In genomic region chrX:136534131-136534530, GRCh38 we compare ENCODE assay signal across 39 cellular contexts. TPM values are rescaled to one million over a fixed set of nuclear protein-coding genes. Genes with fewer than 3 reads are reported as not detected.
"Had no signal": no experiment of that assay in that cellular context is flagged by ENCODE, and none has a peak within 500 bp of the region (broad histone marks: within the 10 kb centered on the region; RNA-seq: fewer than 3 reads in every experiment).

No MANE protein-coding gene starts in this region.

- H3K27ac ChIP-seq: ascending aorta, cardiac muscle cell, VCaP had no signal

- H3K4me3 ChIP-seq: ascending aorta, cardiac muscle cell had no signal

- H3K9me3 ChIP-seq: ascending aorta had no signal

- H3K4me1 ChIP-seq: ascending aorta had no signal

- H3K27ac Mint-ChIP-seq: activated B cell treated with CpG ODN at 0.5 μM for 24 hours; activated CD4-positive, alpha-beta memory T cell treated with anti-CD3 and anti-CD28 coated beads for 36 hours; activated CD4-positive, alpha-beta T cell treated with anti-CD3 and anti-CD28 coated beads, Interleukin-2, amount 10 ng/mL, durations not matched to agents 24 days and 14 days; activated CD8-positive, alpha-beta T cell treated with anti-CD3 and anti-CD28 coated beads for 36 hours; activated naive CD4-positive, alpha-beta T cell treated with anti-CD3 and anti-CD28 coated beads for 36 hours; activated naive CD4-positive, alpha-beta T cell treated with anti-CD3 and anti-CD28 coated beads, Interleukin-2, amount 50 U/mL, for 72 hours; activated naive CD8-positive, alpha-beta T cell treated with anti-CD3 and anti-CD28 coated beads for 36 hours; activated T-cell treated with anti-CD3 and anti-CD28 coated beads, Interleukin-2, amount 50 U/mL, for 72 hours; activated T-helper 1 cell treated with anti-CD3 and anti-CD28 coated beads, Interleukin-12 subunit alpha, Interleukin-12 subunit beta, Interleukin-2, Interleukin-4 antibody, amounts not matched to agents 30 ng/mL and 10 ng/mL and 1 ng/mL, durations not matched to agents 14 hours and 24 hours and 36 hours; activated T-helper 17 cell treated with anti-CD3 and anti-CD28 coated beads, Interleukin-2, amount 50 U/mL, for 72 hours; brain; T-helper 1 cell treated with Interleukin-12 subunit alpha and Interleukin-12 subunit beta and Interleukin-4 antibody, amounts not matched to agents 30 μg/mL and 1 μg/mL, for 36 hours; T-helper 2 cell treated with Interferon-gamma antibody and Interleukin-4, amounts not matched to agents 5 μg/mL and 100 μg/mL, for 36 hours had no signal

- H3K4me3 Mint-ChIP-seq: activated B cell treated with CpG ODN at 0.5 μM for 24 hours; activated CD4-positive, alpha-beta memory T cell treated with anti-CD3 and anti-CD28 coated beads for 36 hours; activated CD4-positive, alpha-beta T cell treated with anti-CD3 and anti-CD28 coated beads, Interleukin-2, amount 10 ng/mL, durations not matched to agents 24 days and 14 days; activated CD8-positive, alpha-beta T cell treated with anti-CD3 and anti-CD28 coated beads for 36 hours; activated naive CD4-positive, alpha-beta T cell treated with anti-CD3 and anti-CD28 coated beads for 36 hours; activated naive CD8-positive, alpha-beta T cell treated with anti-CD3 and anti-CD28 coated beads for 36 hours; activated T-cell treated with anti-CD3 and anti-CD28 coated beads, Interleukin-2, amount 50 U/mL, for 4 hours; activated T-cell treated with anti-CD3 and anti-CD28 coated beads, Interleukin-2, amount 50 U/mL, for 72 hours; activated T-helper 1 cell treated with anti-CD3 and anti-CD28 coated beads, Interleukin-12 subunit alpha, Interleukin-12 subunit beta, Interleukin-2, Interleukin-4 antibody, amounts not matched to agents 30 ng/mL and 10 ng/mL and 1 ng/mL, durations not matched to agents 14 hours and 24 hours and 36 hours; activated T-helper 17 cell treated with anti-CD3 and anti-CD28 coated beads, Interleukin-2, amount 50 U/mL, for 72 hours; brain; central memory CD8-positive, alpha-beta T cell; T-helper 1 cell treated with Interleukin-12 subunit alpha and Interleukin-12 subunit beta and Interleukin-4 antibody, amounts not matched to agents 30 μg/mL and 1 μg/mL, for 36 hours; T-helper 2 cell treated with Interferon-gamma antibody and Interleukin-4, amounts not matched to agents 5 μg/mL and 100 μg/mL, for 36 hours had no signal

- H3K27me3 Mint-ChIP-seq: activated CD4-positive, alpha-beta memory T cell treated with anti-CD3 and anti-CD28 coated beads for 36 hours; activated CD8-positive, alpha-beta T cell treated with anti-CD3 and anti-CD28 coated beads for 36 hours; activated naive CD8-positive, alpha-beta T cell treated with anti-CD3 and anti-CD28 coated beads for 36 hours had no signal

- H3K4me1 Mint-ChIP-seq: activated B cell treated with CpG ODN at 0.5 μM for 24 hours; activated naive CD8-positive, alpha-beta T cell treated with anti-CD3 and anti-CD28 coated beads for 36 hours; activated T-helper 17 cell treated with anti-CD3 and anti-CD28 coated beads, Interleukin-2, amount 50 U/mL, for 72 hours; brain; central memory CD8-positive, alpha-beta T cell had no signal

- DNase-seq: activated B cell treated with CpG ODN at 0.5 μM for 24 hours; activated CD4-positive, alpha-beta memory T cell treated with anti-CD3 and anti-CD28 coated beads for 36 hours; activated CD4-positive, alpha-beta T cell treated with anti-CD3 and anti-CD28 coated beads for 4 hours; activated CD4-positive, alpha-beta T cell treated with anti-CD3 and anti-CD28 coated beads, Interleukin-2, amount 10 ng/mL, durations not matched to agents 24 days and 14 days; activated CD4-positive, alpha-beta T cell treated with anti-CD3 and anti-CD28 coated beads, Interleukin-2, amount 50 U/mL, for 1 hour; activated CD4-positive, alpha-beta T cell treated with anti-CD3 and anti-CD28 coated beads, Interleukin-2, amount 50 U/mL, for 4 hours; activated CD4-positive, CD25-positive, alpha-beta regulatory T cell treated with anti-CD3 and anti-CD28 coated beads, Interleukin-2, amount 50 U/mL, for 72 hours; activated CD8-positive, alpha-beta memory T cell treated with anti-CD3 and anti-CD28 coated beads, Interleukin-2, amount 50 U/mL, for 4 hours; activated CD8-positive, alpha-beta T cell treated with anti-CD3 and anti-CD28 coated beads for 36 hours; activated effector memory CD4-positive, alpha-beta T cell treated with anti-CD3 and anti-CD28 coated beads, Interleukin-2, amount 50 U/mL, for 16 hours; activated gamma-delta T cell treated with Interleukin-2 at 50 U/mL for 16 hours; activated naive CD4-positive, alpha-beta T cell; activated naive CD4-positive, alpha-beta T cell treated with anti-CD3 and anti-CD28 coated beads for 36 hours; activated naive CD4-positive, alpha-beta T cell treated with anti-CD3 and anti-CD28 coated beads, Interleukin-2, amount 50 U/mL, for 16 hours; activated naive CD8-positive, alpha-beta T cell treated with anti-CD3 and anti-CD28 coated beads for 36 hours; activated T-cell treated with anti-CD3 and anti-CD28 coated beads for 4 hours; activated T-cell treated with anti-CD3 and anti-CD28 coated beads, Interleukin-2, amount 50 U/mL, for 1 hour; activated T-cell treated with anti-CD3 and anti-CD28 coated beads, Interleukin-2, amount 50 U/mL, for 4 hours; activated T-cell treated with anti-CD3 and anti-CD28 coated beads, Interleukin-2, amount 50 U/mL, for 72 hours; amygdala; anterior cingulate cortex; caudate nucleus; cerebellar nuclear complex; T-helper 1 cell; T-helper 2 cell; T-helper 9 cell had no signal

- H3K9me3 Mint-ChIP-seq: activated B cell treated with CpG ODN at 0.5 μM for 24 hours; activated CD4-positive, alpha-beta memory T cell treated with anti-CD3 and anti-CD28 coated beads for 36 hours; activated CD4-positive, alpha-beta T cell treated with anti-CD3 and anti-CD28 coated beads, Interleukin-2, amount 10 ng/mL, durations not matched to agents 24 days and 14 days; activated CD8-positive, alpha-beta T cell treated with anti-CD3 and anti-CD28 coated beads for 36 hours; activated naive CD4-positive, alpha-beta T cell treated with anti-CD3 and anti-CD28 coated beads for 36 hours; activated naive CD4-positive, alpha-beta T cell treated with anti-CD3 and anti-CD28 coated beads, Interleukin-2, amount 50 U/mL, for 72 hours; activated naive CD8-positive, alpha-beta T cell treated with anti-CD3 and anti-CD28 coated beads for 36 hours; activated T-cell treated with anti-CD3 and anti-CD28 coated beads, Interleukin-2, amount 50 U/mL, for 4 hours; activated T-cell treated with anti-CD3 and anti-CD28 coated beads, Interleukin-2, amount 50 U/mL, for 72 hours; activated T-helper 1 cell treated with anti-CD3 and anti-CD28 coated beads, Interleukin-12 subunit alpha, Interleukin-12 subunit beta, Interleukin-2, Interleukin-4 antibody, amounts not matched to agents 30 ng/mL and 10 ng/mL and 1 ng/mL, durations not matched to agents 14 hours and 24 hours and 36 hours; activated T-helper 17 cell treated with anti-CD3 and anti-CD28 coated beads, Interleukin-2, amount 50 U/mL, for 72 hours; central memory CD8-positive, alpha-beta T cell; T-helper 1 cell treated with Interleukin-12 subunit alpha and Interleukin-12 subunit beta and Interleukin-4 antibody, amounts not matched to agents 30 μg/mL and 1 μg/mL, for 36 hours; T-helper 2 cell treated with Interferon-gamma antibody and Interleukin-4, amounts not matched to agents 5 μg/mL and 100 μg/mL, for 36 hours had no signal

- H3K36me3 ChIP-seq: ascending aorta, cardiac muscle cell had no signal

- H3K27me3 ChIP-seq: ascending aorta, cardiac muscle cell had no signal

- ATAC-seq: activated CD8-positive, alpha-beta T cell treated with anti-CD3 and anti-CD28 coated beads for 36 hours; activated naive CD4-positive, alpha-beta T cell treated with anti-CD3 and anti-CD28 coated beads, Interleukin-2, amount 50 U/mL, for 72 hours; activated T-cell treated with anti-CD3 and anti-CD28 coated beads, Interleukin-2, amount 50 U/mL, for 4 hours; activated T-cell treated with anti-CD3 and anti-CD28 coated beads, Interleukin-2, amount 50 U/mL, for 72 hours; activated T-helper 17 cell treated with anti-CD3 and anti-CD28 coated beads, Interleukin-2, amount 50 U/mL, for 72 hours had no signal

- H3K36me3 Mint-ChIP-seq: activated CD4-positive, alpha-beta memory T cell treated with anti-CD3 and anti-CD28 coated beads for 36 hours; activated naive CD4-positive, alpha-beta T cell treated with anti-CD3 and anti-CD28 coated beads, Interleukin-2, amount 50 U/mL, for 72 hours; activated naive CD8-positive, alpha-beta T cell treated with anti-CD3 and anti-CD28 coated beads for 36 hours; brain had no signal

RNA-seq across cellular contexts. Expression of gene VGLL1, which starts 2.1 kb away (rescaled TPM):
- total RNA-seq: activated B cell treated with CpG ODN at 0.5 μM for 24 hours; activated CD4-positive, alpha-beta memory T cell treated with anti-CD3 and anti-CD28 coated beads for 36 hours; activated CD4-positive, alpha-beta T cell treated with anti-CD3 and anti-CD28 coated beads, Interleukin-2, amount 10 ng/mL, durations not matched to agents 24 days and 14 days; activated CD8-positive, alpha-beta memory T cell treated with anti-CD3 and anti-CD28 coated beads for 36 hours; activated CD8-positive, alpha-beta T cell treated with anti-CD3 and anti-CD28 coated beads for 36 hours; activated naive CD4-positive, alpha-beta T cell treated with anti-CD3 and anti-CD28 coated beads for 36 hours; activated naive CD4-positive, alpha-beta T cell treated with anti-CD3 and anti-CD28 coated beads, Interleukin-2, amount 50 U/mL, for 72 hours; activated naive CD8-positive, alpha-beta T cell treated with anti-CD3 and anti-CD28 coated beads for 36 hours; activated T-cell treated with anti-CD3 and anti-CD28 coated beads, Interleukin-2, amount 50 U/mL, for 4 hours; activated T-cell treated with anti-CD3 and anti-CD28 coated beads, Interleukin-2, amount 50 U/mL, for 72 hours; activated T-helper 1 cell treated with anti-CD3 and anti-CD28 coated beads, Interleukin-12 subunit alpha, Interleukin-12 subunit beta, Interleukin-2, Interleukin-4 antibody, amounts not matched to agents 30 ng/mL and 10 ng/mL and 1 ng/mL, durations not matched to agents 14 hours and 24 hours and 36 hours; activated T-helper 17 cell treated with anti-CD3 and anti-CD28 coated beads, Interleukin-2, amount 50 U/mL, for 72 hours; ascending aorta; cardiac muscle cell; chondrocyte had no signal

RNA-seq across cellular contexts. Expression of gene BRS3, which starts 46.4 kb away (rescaled TPM):
- total RNA-seq: activated B cell treated with CpG ODN at 0.5 μM for 24 hours; activated CD4-positive, alpha-beta memory T cell treated with anti-CD3 and anti-CD28 coated beads for 36 hours; activated CD4-positive, alpha-beta T cell treated with anti-CD3 and anti-CD28 coated beads, Interleukin-2, amount 10 ng/mL, durations not matched to agents 24 days and 14 days; activated CD8-positive, alpha-beta memory T cell treated with anti-CD3 and anti-CD28 coated beads for 36 hours; activated CD8-positive, alpha-beta T cell treated with anti-CD3 and anti-CD28 coated beads for 36 hours; activated naive CD4-positive, alpha-beta T cell treated with anti-CD3 and anti-CD28 coated beads for 36 hours; activated naive CD4-positive, alpha-beta T cell treated with anti-CD3 and anti-CD28 coated beads, Interleukin-2, amount 50 U/mL, for 72 hours; activated naive CD8-positive, alpha-beta T cell treated with anti-CD3 and anti-CD28 coated beads for 36 hours; activated T-cell treated with anti-CD3 and anti-CD28 coated beads, Interleukin-2, amount 50 U/mL, for 4 hours; activated T-cell treated with anti-CD3 and anti-CD28 coated beads, Interleukin-2, amount 50 U/mL, for 72 hours; activated T-helper 1 cell treated with anti-CD3 and anti-CD28 coated beads, Interleukin-12 subunit alpha, Interleukin-12 subunit beta, Interleukin-2, Interleukin-4 antibody, amounts not matched to agents 30 ng/mL and 10 ng/mL and 1 ng/mL, durations not matched to agents 14 hours and 24 hours and 36 hours; activated T-helper 17 cell treated with anti-CD3 and anti-CD28 coated beads, Interleukin-2, amount 50 U/mL, for 72 hours; ascending aorta; bronchial epithelial cell; cardiac muscle cell; chondrocyte had no signal
